ENCODE assay signal across 1 cellular context in genomic region chrX:115259238-115259875, GRCh38.
TF ChIP-seq lines count a peak whose summit lies in the region.

No MANE protein-coding gene starts in this region.

TF ChIP-seq in WTC11, 78 proteins besides CTCF, POLR2A, EP300 and RAD21 (continued from another document):
- TF ChIP-seq, protein P1, sequence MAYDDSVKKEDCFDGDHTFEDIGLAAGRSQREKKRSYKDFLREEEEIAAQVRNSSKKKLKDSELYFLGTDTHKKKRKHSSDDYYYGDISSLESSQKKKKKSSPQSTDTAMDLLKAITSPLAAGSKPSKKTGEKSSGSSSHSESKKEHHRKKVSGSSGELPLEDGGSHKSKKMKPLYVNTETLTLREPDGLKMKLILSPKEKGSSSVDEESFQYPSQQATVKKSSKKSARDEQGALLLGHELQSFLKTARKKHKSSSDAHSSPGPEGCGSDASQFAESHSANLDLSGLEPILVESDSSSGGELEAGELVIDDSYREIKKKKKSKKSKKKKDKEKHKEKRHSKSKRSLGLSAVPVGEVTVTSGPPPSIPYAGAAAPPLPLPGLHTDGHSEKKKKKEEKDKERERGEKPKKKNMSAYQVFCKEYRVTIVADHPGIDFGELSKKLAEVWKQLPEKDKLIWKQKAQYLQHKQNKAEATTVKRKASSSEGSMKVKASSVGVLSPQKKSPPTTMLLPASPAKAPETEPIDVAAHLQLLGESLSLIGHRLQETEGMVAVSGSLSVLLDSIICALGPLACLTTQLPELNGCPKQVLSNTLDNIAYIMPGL (CRISPR knock-in tag; IDR thresholded peaks at IDR 0.05) = no peak
- no peak for TF ChIP-seq NFE2L1 (CRISPR knock-in tag; IDR thresholded peaks at IDR 0.05)
